11 cellular contexts compared by ENCODE assay signal in the genomic region with DNA sequence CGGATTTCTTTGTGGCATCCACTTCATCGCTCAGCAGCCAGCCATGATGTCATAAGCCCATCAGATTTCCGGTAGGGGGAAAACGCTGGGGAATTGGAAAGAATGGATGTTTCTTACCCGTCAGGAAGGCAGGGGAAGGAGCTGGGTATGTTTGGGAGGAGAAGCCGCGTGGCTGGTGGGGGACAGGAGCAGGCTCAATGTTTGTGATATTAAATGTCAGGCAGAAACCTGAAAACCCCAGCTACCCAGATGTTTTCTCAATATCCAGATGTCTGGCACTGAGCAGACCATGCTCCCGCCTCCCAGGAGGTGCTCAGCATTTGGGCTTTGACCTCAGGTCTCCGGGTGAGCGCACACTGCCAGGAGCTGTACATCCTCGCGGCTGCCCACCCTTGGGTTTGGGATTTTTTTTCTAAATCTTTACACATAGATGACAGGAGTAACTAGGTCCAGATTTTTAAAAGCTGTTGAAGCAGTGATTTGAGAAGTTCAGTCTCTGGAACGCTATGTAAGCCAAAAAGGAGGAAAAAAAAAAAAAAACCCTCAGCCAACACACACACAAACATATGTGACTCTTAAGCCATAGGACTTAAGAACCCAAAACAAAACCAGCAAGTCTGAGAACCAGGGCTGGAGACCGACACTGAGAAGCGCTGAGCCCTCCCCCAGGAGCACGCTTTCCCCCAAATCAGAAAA.
DNase-seq lines count a peak whose midpoint lies in the region; ATAC-seq and TF ChIP-seq lines count a peak whose summit lies in the region.
"Had no signal": no experiment of that assay in that cellular context is flagged by ENCODE, and none has a peak within 500 bp of the region (broad histone marks: within the 10 kb centered on the region; RNA-seq: fewer than 3 reads in every experiment).

No MANE protein-coding gene starts in this region.

- no peak for TF ChIP-seq POLR2A in suprapubic skin (IDR thresholded peaks at IDR 0.05)

- CTCF ChIA-PET in OCI-LY7 (lab: Charles Lee; ENCODE audit: unreplicated experiment) = no interaction called here

- intact Hi-C loops in OCI-LY7 (cut with micrococcal nuclease; ENCODE audit: unreplicated experiment) = no loop called here

- H3K9me3 ChIP-seq in suprapubic skin (no peaks in the 10 kb centered on the region), OCI-LY7 (ENCODE audit: low read length) (no peaks in the 10 kb centered on the region)

- DNase-seq in NCI-H1092 treated with DMSO at 0.1 percent for 48 hours (lab: John Stamatoyannopoulos, UW) (peak; percentile 68), suprapubic skin (ENCODE audit: low spot score in 2 of 2) (no peak), hypothalamus (lab: John Stamatoyannopoulos, UW) (no peak), OCI-LY7 (ENCODE audit: low spot score) (no peak)
- DNase-seq: activated CD4-positive, CD25-positive, alpha-beta regulatory T cell treated with anti-CD3 and anti-CD28 coated beads, Interleukin-2, amount 50 U/mL, for 72 hours; foreskin keratinocyte had no signal

- no peak overlapping the region for H2AFZ ChIP-seq in OCI-LY7 (ENCODE audit: low read length)

- no peaks in the 10 kb centered on the region for H3K9me2 ChIP-seq in OCI-LY7 (ENCODE audit: insufficient read depth, low read length)

- no peak for TF ChIP-seq EP300 in suprapubic skin (IDR thresholded peaks at IDR 0.05)

- H3K27ac ChIP-seq in cingulate gyrus (ENCODE audit: low read depth, low read length) (peak overlapping the region; percentile 54), layer of hippocampus (ENCODE audit: low read depth, low read length) (peak overlapping the region; percentile 46), suprapubic skin (peak overlapping the region; percentile 60), OCI-LY7 (ENCODE audit: low read depth, low read length, poor library complexity, severe bottlenecking) (no peak overlapping the region)
- H3K27ac ChIP-seq: foreskin keratinocyte had no signal

- no peak for ATAC-seq in HG03175 (IDR thresholded peaks at IDR 0.05; ENCODE audit: unreplicated experiment)
- ATAC-seq: activated naive CD4-positive, alpha-beta T cell treated with anti-CD3 and anti-CD28 coated beads, Interleukin-2, amount 50 U/mL, for 72 hours; foreskin keratinocyte; natural killer cell treated with Interleukin-12 subunit alpha and Interleukin-12 subunit beta and Interleukin-15 and Interleukin-18, amount 100 ng/mL, for 72 hours had no signal

- POLR2A ChIA-PET in OCI-LY7 (lab: Charles Lee) = interaction anchor here (0.9 to 1.1 kb wide), 2 partner anchors 19 to 44 kb away, joined by 3 read pairs; no protein-coding TSS in a partner anchor

- no TSS peak for BruUV-seq in OCI-LY7 (replicated peaks; lab: Mats Ljungman, UMichigan)

- H3K27me3 ChIP-seq in layer of hippocampus (ENCODE audit: control insufficient read depth, insufficient read depth, low read length) (no peaks in the 10 kb centered on the region), suprapubic skin (peaks cover 2% of the 10 kb centered on the region)

- TF ChIP-seq CTCF in suprapubic skin (IDR thresholded peaks at IDR 0.05) (no peak), OCI-LY7 (conservative IDR thresholded peaks at IDR 0.05; ENCODE audit: low read length) (no peak)

- H3K4me1 ChIP-seq in suprapubic skin (peaks cover 60% of the 10 kb centered on the region), OCI-LY7 (ENCODE audit: insufficient read depth, low read length, poor library complexity, severe bottlenecking) (peaks cover 14% of the 10 kb centered on the region)
- H3K4me1 ChIP-seq: foreskin keratinocyte had no signal

- WGBS in suprapubic skin = 21% methylated on average over 16 of the region's 16 CpGs

- peak overlapping the region; percentile 15 for H3K4me3 ChIP-seq in suprapubic skin
- no peak overlapping the region for H3K4me3 ChIP-seq in OCI-LY7 (ENCODE audit: low read depth, low read length, poor library complexity, severe bottlenecking)

- no peaks in the 10 kb centered on the region for H3K79me2 ChIP-seq in OCI-LY7 (ENCODE audit: insufficient read depth, low read depth, low read length)

- H4K20me1 ChIP-seq in OCI-LY7 (ENCODE audit: insufficient read depth, low read length) = no peaks in the 10 kb centered on the region

- no peaks in the 10 kb centered on the region for H3K36me3 ChIP-seq in suprapubic skin
- H3K36me3 ChIP-seq in OCI-LY7 (ENCODE audit: insufficient read depth, low read length) = no peaks in the 10 kb centered on the region

- no peak overlapping the region for H3K4me2 ChIP-seq in OCI-LY7 (ENCODE audit: low read length)
